3 cellular contexts compared by ENCODE assay signal in genomic region chr17:4578349-4578748, GRCh38. TPM values are rescaled to one million over a fixed set of nuclear protein-coding genes. Genes with fewer than 3 reads are reported as not detected.
"Had no signal": no experiment of that assay in that cellular context is flagged by ENCODE, and none has a peak within 500 bp of the region (broad histone marks: within the 10 kb centered on the region; RNA-seq: fewer than 3 reads in every experiment).

No MANE protein-coding gene starts in this region.

RNA-seq across cellular contexts. Expression of gene SMTNL2, which starts 6.0 kb away (rescaled TPM):
- total RNA-seq: LHCN-M2, M059J, MCF 10A had no signal

RNA-seq across cellular contexts. Expression of gene GGT6, which starts 18.0 kb away (rescaled TPM):
- total RNA-seq: LHCN-M2, M059J, MCF 10A had no signal
